Comparison of ENCODE assay signal across 1 cellular context in the genomic region with DNA sequence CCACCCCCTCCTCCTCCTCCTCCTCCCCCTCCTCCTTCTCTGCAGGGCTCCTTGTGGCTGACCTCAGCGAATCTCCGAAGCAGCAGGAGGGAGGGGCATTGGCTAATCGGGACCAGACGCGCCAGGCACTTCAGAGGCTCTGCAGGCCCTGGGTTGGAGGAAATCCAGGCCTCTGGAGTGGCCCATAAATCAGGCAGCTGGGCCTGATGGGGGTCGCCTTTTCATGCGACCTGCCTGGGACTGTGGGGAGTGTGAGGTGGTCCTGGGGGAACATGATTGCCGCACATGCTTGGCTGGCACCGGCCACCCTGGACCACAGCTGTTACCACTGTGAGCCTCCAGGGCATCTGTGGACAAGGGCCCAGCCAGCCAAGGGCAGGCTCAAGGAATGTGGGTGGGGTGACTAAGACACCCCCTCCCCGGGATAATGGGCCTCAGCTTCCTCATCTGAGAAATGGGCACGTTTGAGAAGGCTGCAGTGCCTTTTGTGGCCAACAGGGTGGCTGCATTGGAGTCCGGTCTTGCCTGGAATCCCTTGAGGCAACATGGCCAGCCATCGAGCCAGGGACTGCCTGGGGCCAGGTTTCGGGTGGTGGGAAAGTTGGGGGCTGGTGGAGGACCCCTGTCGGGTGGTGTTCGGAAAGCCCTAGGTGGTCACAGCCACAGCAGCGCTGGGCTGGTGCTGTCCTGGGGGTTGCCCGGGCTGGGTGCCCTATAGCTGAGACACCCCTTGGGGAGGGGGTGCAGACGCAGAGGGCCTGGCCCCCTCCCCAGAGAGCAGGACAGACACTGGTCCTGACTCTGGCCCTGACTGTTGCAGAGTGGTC.
TF ChIP-seq lines count a peak whose summit lies in the region.

No MANE protein-coding gene starts in this region.

TF ChIP-seq in HEK293, 187 proteins besides CTCF, POLR2A, EP300 and RAD21 (continued from another document and continues in another):
- TF ChIP-seq, protein P1, sequence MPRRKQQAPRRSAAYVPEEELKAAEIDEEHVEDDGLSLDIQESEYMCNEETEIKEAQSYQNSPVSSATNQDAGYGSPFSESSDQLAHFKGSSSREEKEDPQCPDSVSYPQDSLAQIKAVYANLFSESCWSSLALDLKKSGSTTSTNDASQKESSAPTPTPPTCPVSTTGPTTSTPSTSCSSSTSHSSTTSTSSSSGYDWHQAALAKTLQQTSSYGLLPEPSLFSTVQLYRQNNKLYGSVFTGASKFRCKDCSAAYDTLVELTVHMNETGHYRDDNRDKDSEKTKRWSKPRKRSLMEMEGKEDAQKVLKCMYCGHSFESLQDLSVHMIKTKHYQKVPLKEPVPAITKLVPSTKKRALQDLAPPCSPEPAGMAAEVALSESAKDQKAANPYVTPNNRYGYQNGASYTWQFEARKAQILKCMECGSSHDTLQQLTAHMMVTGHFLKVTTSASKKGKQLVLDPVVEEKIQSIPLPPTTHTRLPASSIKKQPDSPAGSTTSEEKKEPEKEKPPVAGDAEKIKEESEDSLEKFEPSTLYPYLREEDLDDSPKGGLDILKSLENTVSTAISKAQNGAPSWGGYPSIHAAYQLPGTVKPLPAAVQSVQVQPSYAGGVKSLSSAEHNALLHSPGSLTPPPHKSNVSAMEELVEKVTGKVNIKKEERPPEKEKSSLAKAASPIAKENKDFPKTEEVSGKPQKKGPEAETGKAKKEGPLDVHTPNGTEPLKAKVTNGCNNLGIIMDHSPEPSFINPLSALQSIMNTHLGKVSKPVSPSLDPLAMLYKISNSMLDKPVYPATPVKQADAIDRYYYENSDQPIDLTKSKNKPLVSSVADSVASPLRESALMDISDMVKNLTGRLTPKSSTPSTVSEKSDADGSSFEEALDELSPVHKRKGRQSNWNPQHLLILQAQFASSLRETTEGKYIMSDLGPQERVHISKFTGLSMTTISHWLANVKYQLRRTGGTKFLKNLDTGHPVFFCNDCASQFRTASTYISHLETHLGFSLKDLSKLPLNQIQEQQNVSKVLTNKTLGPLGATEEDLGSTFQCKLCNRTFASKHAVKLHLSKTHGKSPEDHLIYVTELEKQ (tag by site-specific recombination; IDR thresholded peaks at IDR 0.05; ENCODE audit: borderline replicate concordance) = peak; percentile 49
- no peak for TF ChIP-seq ZNF623 (tag by site-specific recombination; IDR thresholded peaks at IDR 0.05)
- TF ChIP-seq ZNF175 (tag by site-specific recombination; IDR thresholded peaks at IDR 0.05) = no peak
- TF ChIP-seq ZNF529 (tag by site-specific recombination; IDR thresholded peaks at IDR 0.05; ENCODE audit: insufficient replicate concordance) = no peak
- TF ChIP-seq ZNF423 (tag by site-specific recombination; IDR thresholded peaks at IDR 0.05) = no peak; the same call in 1 of the 2 replicates
- TF ChIP-seq SCRT1 (tag by site-specific recombination; IDR thresholded peaks at IDR 0.05; ENCODE audit: borderline replicate concordance) = no peak
- TF ChIP-seq, protein P2, sequence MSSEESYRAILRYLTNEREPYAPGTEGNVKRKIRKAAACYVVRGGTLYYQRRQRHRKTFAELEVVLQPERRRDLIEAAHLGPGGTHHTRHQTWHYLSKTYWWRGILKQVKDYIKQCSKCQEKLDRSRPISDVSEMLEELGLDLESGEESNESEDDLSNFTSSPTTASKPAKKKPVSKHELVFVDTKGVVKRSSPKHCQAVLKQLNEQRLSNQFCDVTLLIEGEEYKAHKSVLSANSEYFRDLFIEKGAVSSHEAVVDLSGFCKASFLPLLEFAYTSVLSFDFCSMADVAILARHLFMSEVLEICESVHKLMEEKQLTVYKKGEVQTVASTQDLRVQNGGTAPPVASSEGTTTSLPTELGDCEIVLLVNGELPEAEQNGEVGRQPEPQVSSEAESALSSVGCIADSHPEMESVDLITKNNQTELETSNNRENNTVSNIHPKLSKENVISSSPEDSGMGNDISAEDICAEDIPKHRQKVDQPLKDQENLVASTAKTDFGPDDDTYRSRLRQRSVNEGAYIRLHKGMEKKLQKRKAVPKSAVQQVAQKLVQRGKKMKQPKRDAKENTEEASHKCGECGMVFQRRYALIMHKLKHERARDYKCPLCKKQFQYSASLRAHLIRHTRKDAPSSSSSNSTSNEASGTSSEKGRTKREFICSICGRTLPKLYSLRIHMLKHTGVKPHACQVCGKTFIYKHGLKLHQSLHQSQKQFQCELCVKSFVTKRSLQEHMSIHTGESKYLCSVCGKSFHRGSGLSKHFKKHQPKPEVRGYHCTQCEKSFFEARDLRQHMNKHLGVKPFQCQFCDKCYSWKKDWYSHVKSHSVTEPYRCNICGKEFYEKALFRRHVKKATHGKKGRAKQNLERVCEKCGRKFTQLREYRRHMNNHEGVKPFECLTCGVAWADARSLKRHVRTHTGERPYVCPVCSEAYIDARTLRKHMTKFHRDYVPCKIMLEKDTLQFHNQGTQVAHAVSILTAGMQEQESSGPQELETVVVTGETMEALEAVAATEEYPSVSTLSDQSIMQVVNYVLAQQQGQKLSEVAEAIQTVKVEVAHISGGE (tag by site-specific recombination; conservative IDR thresholded peaks at IDR 0.05; ENCODE audit: low read depth) = no peak
- no peak for TF ChIP-seq ZNF792 (tag by site-specific recombination; IDR thresholded peaks at IDR 0.05)
- TF ChIP-seq ZNF221 (tag by site-specific recombination; IDR thresholded peaks at IDR 0.05; ENCODE audit: borderline replicate concordance) = no peak
- TF ChIP-seq BCL11A (tag by site-specific recombination; IDR thresholded peaks at IDR 0.05; ENCODE audit: low read depth) = no peak
- TF ChIP-seq ZNF138 (tag by site-specific recombination; IDR thresholded peaks at IDR 0.05; ENCODE audit: borderline replicate concordance) = no peak
- no peak for TF ChIP-seq GFI1B (tag by site-specific recombination; IDR thresholded peaks at IDR 0.05)
- no peak for TF ChIP-seq ZNF549 (tag by site-specific recombination; IDR thresholded peaks at IDR 0.05)
- TF ChIP-seq SALL2 (tag by site-specific recombination; IDR thresholded peaks at IDR 0.05; ENCODE audit: borderline replicate concordance) = no peak
- no peak for TF ChIP-seq ZNF184 (tag by site-specific recombination; IDR thresholded peaks at IDR 0.05)
- TF ChIP-seq, protein P3, sequence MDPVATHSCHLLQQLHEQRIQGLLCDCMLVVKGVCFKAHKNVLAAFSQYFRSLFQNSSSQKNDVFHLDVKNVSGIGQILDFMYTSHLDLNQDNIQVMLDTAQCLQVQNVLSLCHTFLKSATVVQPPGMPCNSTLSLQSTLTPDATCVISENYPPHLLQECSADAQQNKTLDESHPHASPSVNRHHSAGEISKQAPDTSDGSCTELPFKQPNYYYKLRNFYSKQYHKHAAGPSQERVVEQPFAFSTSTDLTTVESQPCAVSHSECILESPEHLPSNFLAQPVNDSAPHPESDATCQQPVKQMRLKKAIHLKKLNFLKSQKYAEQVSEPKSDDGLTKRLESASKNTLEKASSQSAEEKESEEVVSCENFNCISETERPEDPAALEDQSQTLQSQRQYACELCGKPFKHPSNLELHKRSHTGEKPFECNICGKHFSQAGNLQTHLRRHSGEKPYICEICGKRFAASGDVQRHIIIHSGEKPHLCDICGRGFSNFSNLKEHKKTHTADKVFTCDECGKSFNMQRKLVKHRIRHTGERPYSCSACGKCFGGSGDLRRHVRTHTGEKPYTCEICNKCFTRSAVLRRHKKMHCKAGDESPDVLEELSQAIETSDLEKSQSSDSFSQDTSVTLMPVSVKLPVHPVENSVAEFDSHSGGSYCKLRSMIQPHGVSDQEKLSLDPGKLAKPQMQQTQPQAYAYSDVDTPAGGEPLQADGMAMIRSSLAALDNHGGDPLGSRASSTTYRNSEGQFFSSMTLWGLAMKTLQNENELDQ (tag by site-specific recombination; IDR thresholded peaks at IDR 0.05; ENCODE audit: low read depth) = no peak
- TF ChIP-seq HOXD13 (CRISPR knock-in tag; IDR thresholded peaks at IDR 0.05; ENCODE audit: borderline replicate concordance) = no peak
- TF ChIP-seq, protein P4, sequence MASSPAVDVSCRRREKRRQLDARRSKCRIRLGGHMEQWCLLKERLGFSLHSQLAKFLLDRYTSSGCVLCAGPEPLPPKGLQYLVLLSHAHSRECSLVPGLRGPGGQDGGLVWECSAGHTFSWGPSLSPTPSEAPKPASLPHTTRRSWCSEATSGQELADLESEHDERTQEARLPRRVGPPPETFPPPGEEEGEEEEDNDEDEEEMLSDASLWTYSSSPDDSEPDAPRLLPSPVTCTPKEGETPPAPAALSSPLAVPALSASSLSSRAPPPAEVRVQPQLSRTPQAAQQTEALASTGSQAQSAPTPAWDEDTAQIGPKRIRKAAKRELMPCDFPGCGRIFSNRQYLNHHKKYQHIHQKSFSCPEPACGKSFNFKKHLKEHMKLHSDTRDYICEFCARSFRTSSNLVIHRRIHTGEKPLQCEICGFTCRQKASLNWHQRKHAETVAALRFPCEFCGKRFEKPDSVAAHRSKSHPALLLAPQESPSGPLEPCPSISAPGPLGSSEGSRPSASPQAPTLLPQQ (tag by site-specific recombination; IDR thresholded peaks at IDR 0.05) = no peak
- TF ChIP-seq, protein P5, sequence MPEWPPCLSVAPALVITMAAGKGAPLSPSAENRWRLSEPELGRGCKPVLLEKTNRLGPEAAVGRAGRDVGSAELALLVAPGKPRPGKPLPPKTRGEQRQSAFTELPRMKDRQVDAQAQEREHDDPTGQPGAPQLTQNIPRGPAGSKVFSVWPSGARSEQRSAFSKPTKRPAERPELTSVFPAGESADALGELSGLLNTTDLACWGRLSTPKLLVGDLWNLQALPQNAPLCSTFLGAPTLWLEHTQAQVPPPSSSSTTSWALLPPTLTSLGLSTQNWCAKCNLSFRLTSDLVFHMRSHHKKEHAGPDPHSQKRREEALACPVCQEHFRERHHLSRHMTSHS (tag by site-specific recombination; IDR thresholded peaks at IDR 0.05) = no peak
- peak; percentile 89 for TF ChIP-seq ZNF76 (tag by site-specific recombination; IDR thresholded peaks at IDR 0.05; ENCODE audit: borderline replicate concordance, low read depth)
- TF ChIP-seq ZNF24 (tag by site-specific recombination; IDR thresholded peaks at IDR 0.05) = 0 out of 2 replicates have a peak, but pooled peaks have one; percentile 52
- TF ChIP-seq ZNF112 (tag by site-specific recombination; IDR thresholded peaks at IDR 0.05) = no peak
- TF ChIP-seq, protein P6, sequence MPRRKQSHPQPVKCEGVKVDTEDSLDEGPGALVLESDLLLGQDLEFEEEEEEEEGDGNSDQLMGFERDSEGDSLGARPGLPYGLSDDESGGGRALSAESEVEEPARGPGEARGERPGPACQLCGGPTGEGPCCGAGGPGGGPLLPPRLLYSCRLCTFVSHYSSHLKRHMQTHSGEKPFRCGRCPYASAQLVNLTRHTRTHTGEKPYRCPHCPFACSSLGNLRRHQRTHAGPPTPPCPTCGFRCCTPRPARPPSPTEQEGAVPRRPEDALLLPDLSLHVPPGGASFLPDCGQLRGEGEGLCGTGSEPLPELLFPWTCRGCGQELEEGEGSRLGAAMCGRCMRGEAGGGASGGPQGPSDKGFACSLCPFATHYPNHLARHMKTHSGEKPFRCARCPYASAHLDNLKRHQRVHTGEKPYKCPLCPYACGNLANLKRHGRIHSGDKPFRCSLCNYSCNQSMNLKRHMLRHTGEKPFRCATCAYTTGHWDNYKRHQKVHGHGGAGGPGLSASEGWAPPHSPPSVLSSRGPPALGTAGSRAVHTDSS (tag by site-specific recombination; IDR thresholded peaks at IDR 0.05) = no peak
- no peak for TF ChIP-seq ZNF473 (tag by site-specific recombination; IDR thresholded peaks at IDR 0.05)
- TF ChIP-seq, protein P7, sequence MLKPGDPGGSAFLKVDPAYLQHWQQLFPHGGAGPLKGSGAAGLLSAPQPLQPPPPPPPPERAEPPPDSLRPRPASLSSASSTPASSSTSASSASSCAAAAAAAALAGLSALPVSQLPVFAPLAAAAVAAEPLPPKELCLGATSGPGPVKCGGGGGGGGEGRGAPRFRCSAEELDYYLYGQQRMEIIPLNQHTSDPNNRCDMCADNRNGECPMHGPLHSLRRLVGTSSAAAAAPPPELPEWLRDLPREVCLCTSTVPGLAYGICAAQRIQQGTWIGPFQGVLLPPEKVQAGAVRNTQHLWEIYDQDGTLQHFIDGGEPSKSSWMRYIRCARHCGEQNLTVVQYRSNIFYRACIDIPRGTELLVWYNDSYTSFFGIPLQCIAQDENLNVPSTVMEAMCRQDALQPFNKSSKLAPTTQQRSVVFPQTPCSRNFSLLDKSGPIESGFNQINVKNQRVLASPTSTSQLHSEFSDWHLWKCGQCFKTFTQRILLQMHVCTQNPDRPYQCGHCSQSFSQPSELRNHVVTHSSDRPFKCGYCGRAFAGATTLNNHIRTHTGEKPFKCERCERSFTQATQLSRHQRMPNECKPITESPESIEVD (tag by site-specific recombination; IDR thresholded peaks at IDR 0.05) = no peak; the same call in 1 of the 2 replicates
- peak; percentile 27; the same call in 1 of the 2 replicates for TF ChIP-seq ZNF341 (tag by site-specific recombination; IDR thresholded peaks at IDR 0.05; ENCODE audit: low read depth)
- 0 out of 2 replicates have a peak, but pooled peaks have one; percentile 7 for TF ChIP-seq ZNF146 (tag by site-specific recombination; IDR thresholded peaks at IDR 0.05)
- TF ChIP-seq ZNF571 (tag by site-specific recombination; IDR thresholded peaks at IDR 0.05) = no peak
- TF ChIP-seq ZNF404 (tag by site-specific recombination; IDR thresholded peaks at IDR 0.05) = no peak
- TF ChIP-seq KLF9 (tag by site-specific recombination; IDR thresholded peaks at IDR 0.05; ENCODE audit: low read depth) = peak; percentile 42; the same call in 1 of the 2 replicates
- no peak for TF ChIP-seq ZNF350 (tag by site-specific recombination; IDR thresholded peaks at IDR 0.05)
- TF ChIP-seq, protein P8, sequence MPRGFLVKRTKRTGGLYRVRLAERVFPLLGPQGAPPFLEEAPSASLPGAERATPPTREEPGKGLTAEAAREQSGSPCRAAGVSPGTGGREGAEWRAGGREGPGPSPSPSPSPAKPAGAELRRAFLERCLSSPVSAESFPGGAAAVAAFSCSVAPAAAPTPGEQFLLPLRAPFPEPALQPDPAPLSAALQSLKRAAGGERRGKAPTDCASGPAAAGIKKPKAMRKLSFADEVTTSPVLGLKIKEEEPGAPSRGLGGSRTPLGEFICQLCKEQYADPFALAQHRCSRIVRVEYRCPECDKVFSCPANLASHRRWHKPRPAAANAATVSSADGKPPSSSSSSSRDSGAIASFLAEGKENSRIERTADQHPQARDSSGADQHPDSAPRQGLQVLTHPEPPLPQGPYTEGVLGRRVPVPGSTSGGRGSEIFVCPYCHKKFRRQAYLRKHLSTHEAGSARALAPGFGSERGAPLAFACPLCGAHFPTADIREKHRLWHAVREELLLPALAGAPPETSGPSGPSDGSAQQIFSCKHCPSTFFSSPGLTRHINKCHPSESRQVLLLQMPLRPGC (tag by site-specific recombination; IDR thresholded peaks at IDR 0.05) = peak; percentile 49; the same call in 1 of the 2 replicates
- TF ChIP-seq HOXA7 (CRISPR knock-in tag; IDR thresholded peaks at IDR 0.05; ENCODE audit: borderline replicate concordance) = no peak
- no peak for TF ChIP-seq SETDB1 (IDR thresholded peaks at IDR 0.05; ENCODE audit: insufficient read length, low read length)
- TF ChIP-seq MEIS1 (CRISPR knock-in tag; IDR thresholded peaks at IDR 0.05; ENCODE audit: borderline replicate concordance) = no peak
- TF ChIP-seq ZBTB8A (tag by site-specific recombination; IDR thresholded peaks at IDR 0.05) = peak; percentile 68
- no peak for TF ChIP-seq ZNF747 (tag by site-specific recombination; IDR thresholded peaks at IDR 0.05)
- TF ChIP-seq ZNF558 (tag by site-specific recombination; IDR thresholded peaks at IDR 0.05) = no peak
- TF ChIP-seq ZNF37A (tag by site-specific recombination; IDR thresholded peaks at IDR 0.05) = no peak
- TF ChIP-seq ZNF202 (tag by site-specific recombination; IDR thresholded peaks at IDR 0.05; ENCODE audit: borderline replicate concordance) = no peak
- no peak for TF ChIP-seq ZNF561 (tag by site-specific recombination; IDR thresholded peaks at IDR 0.05; ENCODE audit: borderline replicate concordance)
- TF ChIP-seq ZNF501 (tag by site-specific recombination; IDR thresholded peaks at IDR 0.05) = no peak
- TF ChIP-seq ZNF548 (tag by site-specific recombination; IDR thresholded peaks at IDR 0.05) = no peak
- no peak for TF ChIP-seq ZNF223 (tag by site-specific recombination; IDR thresholded peaks at IDR 0.05)
- TF ChIP-seq ZNF629 (tag by site-specific recombination; IDR thresholded peaks at IDR 0.05) = peak; percentile 28; the same call in 1 of the 2 replicates
